Comparison of ENCODE assay signal across 1 cellular context in the genomic region with DNA sequence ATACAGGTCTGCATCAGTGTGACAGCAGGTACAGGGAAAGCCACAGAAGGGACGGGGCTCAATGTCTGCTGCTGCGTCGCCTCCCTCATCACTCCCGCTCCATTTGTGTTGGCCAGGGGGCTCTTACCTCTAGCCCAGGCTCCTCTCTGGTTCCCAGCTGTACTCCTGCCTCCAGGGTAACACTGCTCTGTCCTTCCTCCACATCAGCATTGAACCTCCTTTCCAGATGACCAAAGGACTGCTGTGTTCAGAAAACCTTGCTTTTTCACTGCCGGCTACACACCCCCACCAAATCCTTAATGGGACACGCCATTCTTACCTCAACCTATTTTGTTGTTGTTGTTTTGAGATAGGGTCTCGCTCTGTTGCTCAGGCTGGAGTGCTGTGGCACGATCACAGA.
TF ChIP-seq lines count a peak whose summit lies in the region.

No MANE protein-coding gene starts in this region.

TF ChIP-seq in K562, 482 proteins besides CTCF, POLR2A, EP300 and RAD21:
- TF ChIP-seq ASH1L (IDR thresholded peaks at IDR 0.05; ENCODE audit: borderline replicate concordance, low read depth, partially characterized antibody): no peak
- TF ChIP-seq, protein P1, sequence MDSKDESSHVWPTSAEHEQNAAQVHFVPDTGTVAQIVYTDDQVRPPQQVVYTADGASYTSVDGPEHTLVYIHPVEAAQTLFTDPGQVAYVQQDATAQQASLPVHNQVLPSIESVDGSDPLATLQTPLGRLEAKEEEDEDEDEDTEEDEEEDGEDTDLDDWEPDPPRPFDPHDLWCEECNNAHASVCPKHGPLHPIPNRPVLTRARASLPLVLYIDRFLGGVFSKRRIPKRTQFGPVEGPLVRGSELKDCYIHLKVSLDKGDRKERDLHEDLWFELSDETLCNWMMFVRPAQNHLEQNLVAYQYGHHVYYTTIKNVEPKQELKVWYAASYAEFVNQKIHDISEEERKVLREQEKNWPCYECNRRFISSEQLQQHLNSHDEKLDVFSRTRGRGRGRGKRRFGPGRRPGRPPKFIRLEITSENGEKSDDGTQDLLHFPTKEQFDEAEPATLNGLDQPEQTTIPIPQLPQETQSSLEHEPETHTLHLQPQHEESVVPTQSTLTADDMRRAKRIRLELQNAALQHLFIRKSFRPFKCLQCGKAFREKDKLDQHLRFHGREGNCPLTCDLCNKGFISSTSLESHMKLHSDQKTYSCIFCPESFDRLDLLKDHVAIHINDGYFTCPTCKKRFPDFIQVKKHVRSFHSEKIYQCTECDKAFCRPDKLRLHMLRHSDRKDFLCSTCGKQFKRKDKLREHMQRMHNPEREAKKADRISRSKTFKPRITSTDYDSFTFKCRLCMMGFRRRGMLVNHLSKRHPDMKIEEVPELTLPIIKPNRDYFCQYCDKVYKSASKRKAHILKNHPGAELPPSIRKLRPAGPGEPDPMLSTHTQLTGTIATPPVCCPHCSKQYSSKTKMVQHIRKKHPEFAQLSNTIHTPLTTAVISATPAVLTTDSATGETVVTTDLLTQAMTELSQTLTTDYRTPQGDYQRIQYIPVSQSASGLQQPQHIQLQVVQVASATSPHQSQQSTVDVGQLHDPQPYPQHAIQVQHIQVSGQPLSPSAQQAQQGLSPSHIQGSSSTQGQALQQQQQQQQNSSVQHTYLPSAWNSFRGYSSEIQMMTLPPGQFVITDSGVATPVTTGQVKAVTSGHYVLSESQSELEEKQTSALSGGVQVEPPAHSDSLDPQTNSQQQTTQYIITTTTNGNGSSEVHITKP (IDR thresholded peaks at IDR 0.05; ENCODE audit: partially characterized antibody): peak; percentile 91
